Comparison of ENCODE assay signal across 26 cellular contexts in genomic region chr4:177107288-177107901, GRCh38.
A peak's percentile ranks its signal among the peaks of the same experiment; 100 is the strongest.
DNase-seq lines count a peak whose midpoint lies in the region; ATAC-seq, FAIRE-seq and TF ChIP-seq lines count a peak whose summit lies in the region.
"Had no signal": no experiment of that assay in that cellular context is flagged by ENCODE, and none has a peak within 500 bp of the region (broad histone marks: within the 10 kb centered on the region; RNA-seq: fewer than 3 reads in every experiment).

No MANE protein-coding gene starts in this region.

- no peak overlapping the region for H3K4me2 ChIP-seq in HepG2 (ENCODE audit: low read depth, low read length)

- no peaks in the 10 kb centered on the region for H3K27me3 ChIP-seq in HepG2 (ENCODE audit: control insufficient read depth in 1 of 2, insufficient read depth in 2 of 2, low read length in 2 of 2)
- H3K27me3 ChIP-seq in right lobe of liver: no peaks in the 10 kb centered on the region
- H3K27me3 ChIP-seq in naive thymus-derived CD4-positive, alpha-beta T cell (ENCODE audit: control insufficient read depth in 2 of 2, insufficient read depth in 2 of 2, low read length in 2 of 2): no peaks in the 10 kb centered on the region
- H3K27me3 ChIP-seq: ovary, sigmoid colon had no signal

- no TSS peak for BruUV-seq in HepG2 (replicated peaks; lab: Mats Ljungman, UMichigan)

- CTCF ChIA-PET in HepG2 (lab: Yijun Ruan, JAX; ENCODE audit: low intra/inter-chr PET ratio, low total read pairs) (no interaction called here), GM10248 (lab: Yijun Ruan, JAX) (interaction anchor here (0.9 kb wide), 1 partner anchor 12 kb away, joined by 3 read pairs; no protein-coding TSS in a partner anchor)
- CTCF ChIA-PET in naive thymus-derived CD4-positive, alpha-beta T cell (lab: Charles Lee): no interaction called here

- H3K36me3 Mint-ChIP-seq in naive thymus-derived CD4-positive, alpha-beta T cell: no peaks in the 10 kb centered on the region
- H3K36me3 Mint-ChIP-seq: activated CD4-positive, alpha-beta memory T cell treated with anti-CD3 and anti-CD28 coated beads for 36 hours; type B pancreatic cell had no signal

- TF ChIP-seq EP300 in HepG2 (IDR thresholded peaks at IDR 0.05; ENCODE audit: low read depth in 2 of 2, low read length in 2 of 2) (no peak), HepG2 (CRISPR knock-in tag; IDR thresholded peaks at IDR 0.05; ENCODE audit: borderline replicate concordance) (no peak)

- H3K9ac ChIP-seq in HepG2 (ENCODE audit: insufficient read depth, low read depth, low read length): no peak overlapping the region

- H3K79me2 ChIP-seq in HepG2 (ENCODE audit: insufficient read depth, low read length): no peaks in the 10 kb centered on the region

- intact Hi-C loops in HepG2 (cut with micrococcal nuclease; ENCODE audit: unreplicated experiment): no loop called here
- intact Hi-C loops in right lobe of liver (cut with DNase I): no loop called here
- intact Hi-C loops in naive thymus-derived CD4-positive, alpha-beta T cell (cut with micrococcal nuclease): no loop called here

- no peak for TF ChIP-seq POLR2A in HepG2 (IDR thresholded peaks at IDR 0.05; ENCODE audit: insufficient read depth in 1 of 2, low read depth in 2 of 2, low read length in 2 of 2)
- TF ChIP-seq POLR2A in right lobe of liver (IDR thresholded peaks at IDR 0.05): no peak

- FAIRE-seq in HepG2 (lab: Jason Lieb, UNC): no peak
- FAIRE-seq: keratinocyte had no signal

- H3K9me3 ChIP-seq in HepG2 (ENCODE audit: low read length): no peaks in the 10 kb centered on the region
- H3K9me3 ChIP-seq in right lobe of liver: no peaks in the 10 kb centered on the region
- no peaks in the 10 kb centered on the region for H3K9me3 ChIP-seq in naive thymus-derived CD4-positive, alpha-beta T cell (ENCODE audit: control insufficient read depth in 2 of 3, low read length in 3 of 3)
- H3K9me3 ChIP-seq: ovary, sigmoid colon had no signal

- H3K9me3 Mint-ChIP-seq in naive thymus-derived CD4-positive, alpha-beta T cell: peaks cover 0 to 13% (median 3%) of the 10 kb centered on the region in 11 donors
- H3K9me3 Mint-ChIP-seq: activated CD4-positive, alpha-beta memory T cell treated with anti-CD3 and anti-CD28 coated beads for 36 hours; T-helper 1 cell treated with Interleukin-12 subunit alpha and Interleukin-12 subunit beta and Interleukin-4 antibody, amounts not matched to agents 30 μg/mL and 1 μg/mL, for 36 hours; type B pancreatic cell had no signal

- ATAC-seq in HepG2: no peak
- ATAC-seq in right lobe of liver: no peak
- ATAC-seq in SK-N-SH treated with all-trans-retinoic acid at 6 μM for 48 hours: peak; percentile 40; the same call in 1 of the 3 replicates
- ATAC-seq in GM19452 (IDR thresholded peaks at IDR 0.05; ENCODE audit: unreplicated experiment): no peak
- ATAC-seq in naive thymus-derived CD4-positive, alpha-beta T cell: no peak

- no peak overlapping the region for H3K27ac Mint-ChIP-seq in naive thymus-derived CD4-positive, alpha-beta T cell
- H3K27ac Mint-ChIP-seq: activated CD4-positive, alpha-beta memory T cell treated with anti-CD3 and anti-CD28 coated beads for 36 hours; stimulated activated naive CD8-positive, alpha-beta T cell treated with anti-CD3 and anti-CD28 coated beads, Interleukin-15, Interleukin-2, amounts not matched to agents 100 ng/mL and 50 ng/mL, for 24 hours; T-helper 1 cell treated with Interleukin-12 subunit alpha and Interleukin-12 subunit beta and Interleukin-4 antibody, amounts not matched to agents 30 μg/mL and 1 μg/mL, for 36 hours; type B pancreatic cell had no signal

- no peak for TF ChIP-seq CTCF in HepG2 (CRISPR knock-in tag; IDR thresholded peaks at IDR 0.05)
- no peak for TF ChIP-seq CTCF in right lobe of liver (IDR thresholded peaks at IDR 0.05)
- TF ChIP-seq CTCF in fibroblast of pulmonary artery (IDR thresholded peaks at IDR 0.05; ENCODE audit: low read length, missing control alignments): no peak
- no peak for TF ChIP-seq CTCF in GM10248 (IDR thresholded peaks at IDR 0.05; ENCODE audit: control extremely low read depth, extremely low read depth, low read depth, missing control alignments)

- H3K4me1 ChIP-seq in HepG2 (ENCODE audit: insufficient read depth, low read length): no peaks in the 10 kb centered on the region
- no peaks in the 10 kb centered on the region for H3K4me1 ChIP-seq in right lobe of liver
- H3K4me1 ChIP-seq in naive thymus-derived CD4-positive, alpha-beta T cell (ENCODE audit: control insufficient read depth in 2 of 2, insufficient read depth in 2 of 2, low read length in 2 of 2): no peaks in the 10 kb centered on the region
- H3K4me1 ChIP-seq: sigmoid colon had no signal

- DNase-seq in HepG2 (ENCODE audit: low spot score): no peak
- DNase-seq in right lobe of liver: no peak
- peak; percentile 20 for DNase-seq in fibroblast of pulmonary artery (ENCODE audit: low read depth)
- DNase-seq in activated CD4-positive, alpha-beta T cell treated with anti-CD3 and anti-CD28 coated beads, Interleukin-2, amount 50 U/mL, for 1 hour: no peak
- DNase-seq in GM10248 (ENCODE audit: extremely low spot score): no peak
- no peak for DNase-seq in naive thymus-derived CD4-positive, alpha-beta T cell
- DNase-seq: 8988T; activated CD4-positive, alpha-beta memory T cell treated with anti-CD3 and anti-CD28 coated beads for 36 hours; activated naive CD4-positive, alpha-beta T cell; activated T-cell treated with anti-CD3 and anti-CD28 coated beads, Interleukin-2, amount 50 U/mL, for 1 hour; amygdala; foreskin melanocyte; GF-D8; hypothalamus; NCI-H1436; NCI-H526 treated with DMSO at 0.1 percent for 48 hours; ovary; SHP77 treated with DMSO at 0.1 percent for 48 hours; sigmoid colon had no signal

- POLR2A ChIA-PET in HepG2 (lab: Yijun Ruan, JAX) (no interaction called here), GM10248 (lab: Yijun Ruan, JAX) (no interaction called here)
- POLR2A ChIA-PET in naive thymus-derived CD4-positive, alpha-beta T cell (lab: Charles Lee): no interaction called here

- H3K4me3 Mint-ChIP-seq in naive thymus-derived CD4-positive, alpha-beta T cell: no peak overlapping the region
- H3K4me3 Mint-ChIP-seq: activated CD4-positive, alpha-beta memory T cell treated with anti-CD3 and anti-CD28 coated beads for 36 hours; central memory CD8-positive, alpha-beta T cell; stimulated activated naive CD8-positive, alpha-beta T cell treated with anti-CD3 and anti-CD28 coated beads, Interleukin-15, Interleukin-2, amounts not matched to agents 100 ng/mL and 50 ng/mL, for 24 hours; T-helper 1 cell treated with Interleukin-12 subunit alpha and Interleukin-12 subunit beta and Interleukin-4 antibody, amounts not matched to agents 30 μg/mL and 1 μg/mL, for 36 hours; type B pancreatic cell had no signal

- no peaks in the 10 kb centered on the region for H3K36me3 ChIP-seq in HepG2 (replicated peaks in 1 of 2; ENCODE audit: control insufficient read depth in 1 of 2, insufficient read depth in 2 of 2, low read length in 2 of 2)
- no peaks in the 10 kb centered on the region for H3K36me3 ChIP-seq in right lobe of liver
- H3K36me3 ChIP-seq in naive thymus-derived CD4-positive, alpha-beta T cell (ENCODE audit: control insufficient read depth in 2 of 3, insufficient read depth in 3 of 3, low read length in 3 of 3): no peaks in the 10 kb centered on the region
- H3K36me3 ChIP-seq: ovary, sigmoid colon had no signal

- H2AFZ ChIP-seq in HepG2 (ENCODE audit: low read length): no peak overlapping the region

- no peaks in the 10 kb centered on the region for H4K20me1 ChIP-seq in HepG2 (ENCODE audit: insufficient read depth, low read length)

- WGBS in HepG2 (ENCODE audit: low lambda C conversion rate): 1% methylated on average over 4 of the region's 4 CpGs
- 56% methylated on average over 4 of the region's 4 CpGs for WGBS in right lobe of liver (ENCODE audit: insufficient coverage, low coverage, low lambda C conversion rate, missing lambda C conversion rate)

- H3K27me3 Mint-ChIP-seq in naive thymus-derived CD4-positive, alpha-beta T cell: peaks cover 0 to 3% (median 0%) of the 10 kb centered on the region in 5 donors
- H3K27me3 Mint-ChIP-seq: activated CD4-positive, alpha-beta memory T cell treated with anti-CD3 and anti-CD28 coated beads for 36 hours; central memory CD8-positive, alpha-beta T cell; stimulated activated naive CD8-positive, alpha-beta T cell treated with anti-CD3 and anti-CD28 coated beads, Interleukin-15, Interleukin-2, amounts not matched to agents 100 ng/mL and 50 ng/mL, for 24 hours; type B pancreatic cell had no signal

- H3K27ac ChIP-seq in HepG2 (ENCODE audit: extremely low read length, insufficient read depth, low read length): no peak overlapping the region
- H3K27ac ChIP-seq in right lobe of liver: no peak overlapping the region
- no peak overlapping the region for H3K27ac ChIP-seq in naive thymus-derived CD4-positive, alpha-beta T cell (ENCODE audit: low read depth, low read length)
- H3K27ac ChIP-seq: ovary, sigmoid colon had no signal

- TF ChIP-seq RAD21 in HepG2 (CRISPR knock-in tag; IDR thresholded peaks at IDR 0.05): no peak

- H3K4me3 ChIP-seq in HepG2 (replicated peaks in 1 of 3; ENCODE audit: insufficient read depth in 1 of 3, low read depth in 2 of 3, low read length in 3 of 3) (no peak overlapping the region), right lobe of liver (no peak overlapping the region), fibroblast of pulmonary artery (replicated peaks; ENCODE audit: low read depth, low read length) (no peak overlapping the region)
- no peak overlapping the region for H3K4me3 ChIP-seq in naive thymus-derived CD4-positive, alpha-beta T cell (ENCODE audit: low read length)
- H3K4me3 ChIP-seq: ovary, sigmoid colon had no signal

- no peaks in the 10 kb centered on the region for H3K4me1 Mint-ChIP-seq in naive thymus-derived CD4-positive, alpha-beta T cell
- H3K4me1 Mint-ChIP-seq: central memory CD8-positive, alpha-beta T cell had no signal

- in situ Hi-C loops in HepG2 (cut with HindIII; ENCODE audit: extremely low pct_ligation_motif_present, low pct_unique_long_range_greater_than_20kb): no loop called here

TF ChIP-seq in HepG2, 621 proteins besides CTCF, POLR2A, EP300 and RAD21 (continues in another document):
- TF ChIP-seq ZNF879 (CRISPR knock-in tag; IDR thresholded peaks at IDR 0.05) (no peak), SMYD3 (CRISPR knock-in tag; IDR thresholded peaks at IDR 0.05) (no peak), MAFF (IDR thresholded peaks at IDR 0.05; ENCODE audit: low read depth, low read length) (0 out of 2 replicates have a peak, but pooled peaks have one; percentile 15)

Comparison
In these comparisons a context has a peak if more than half of its experiments do, and no peak if none do; other contexts are left out.
1. Of the 2 proteins assayed by ChIP-seq in both HepG2 and SK-N-SH treated with all-trans-retinoic acid at 6 μM for 48 hours: peak only in HepG2: none; only in SK-N-SH treated with all-trans-retinoic acid at 6 μM for 48 hours: PATZ1; in both: none; in neither: 1.